ENCODE assay signal across 11 cellular contexts in genomic region chr16:80197790-80198201, GRCh38.
A peak's percentile ranks its signal among the peaks of the same experiment; 100 is the strongest.
DNase-seq lines count a peak whose midpoint lies in the region; ATAC-seq, FAIRE-seq and TF ChIP-seq lines count a peak whose summit lies in the region.
"Had no signal": no experiment of that assay in that cellular context is flagged by ENCODE, and none has a peak within 500 bp of the region (broad histone marks: within the 10 kb centered on the region; RNA-seq: fewer than 3 reads in every experiment).

No MANE protein-coding gene starts in this region.

- FAIRE-seq in H54 (lab: Jason Lieb, UNC): peak; percentile 67
- FAIRE-seq: colon had no signal

- no peaks in the 10 kb centered on the region for H3K4me1 ChIP-seq in uterus

- DNase-seq in AG08395 (ENCODE audit: low spot score) (peak; percentile 86), H54 (ENCODE audit: insufficient read length, low spot score) (peak; percentile 19), hepatic stellate cell (ENCODE audit: low spot score) (peak; percentile 38), uterus (no peak), NCI-H2196 treated with DMSO at 0.1 percent for 48 hours (lab: John Stamatoyannopoulos, UW; ENCODE audit: unreplicated experiment) (no peak), GM20000 (ENCODE audit: low spot score) (no peak)
- DNase-seq in stimulated activated CD4-positive, alpha-beta T cell treated with anti-CD3 and anti-CD28 coated beads, Interleukin-2, amount 100 ng/mL, for 24 hours: no peak
- DNase-seq: activated CD8-positive, alpha-beta memory T cell treated with anti-CD3 and anti-CD28 coated beads for 24 hours had no signal

- intact Hi-C loops in uterus (cut with DNase I; ENCODE audit: low total_unique reads): no loop called here

- peak; percentile 94 for ATAC-seq in activated T-helper 17 cell treated with anti-CD3 and anti-CD28 coated beads, Interleukin-2, amount 50 U/mL, for 72 hours (replicated peaks)

- H3K4me3 Mint-ChIP-seq in activated T-helper 17 cell treated with anti-CD3 and anti-CD28 coated beads, Interleukin-2, amount 50 U/mL, for 72 hours: peak overlapping the region; percentile 30

- H3K4me3 ChIP-seq in uterus: no peak overlapping the region
- H3K4me3 ChIP-seq: PC-9 had no signal

- TF ChIP-seq POLR2A in H54 (IDR thresholded peaks at IDR 0.05; ENCODE audit: low read depth, low read length) (no peak), uterus (IDR thresholded peaks at IDR 0.05) (no peak)

- H3K9me3 ChIP-seq in uterus: no peaks in the 10 kb centered on the region

- no peaks in the 10 kb centered on the region for H3K27me3 ChIP-seq in uterus

- TF ChIP-seq CTCF in uterus (IDR thresholded peaks at IDR 0.05): no peak
- no peak for TF ChIP-seq CTCF in GM20000 (IDR thresholded peaks at IDR 0.05; ENCODE audit: extremely low read depth, missing control alignments)

- H3K4me1 Mint-ChIP-seq in activated T-helper 17 cell treated with anti-CD3 and anti-CD28 coated beads, Interleukin-2, amount 50 U/mL, for 72 hours: peaks cover 8% of the 10 kb centered on the region

- H3K9me3 Mint-ChIP-seq in activated T-helper 17 cell treated with anti-CD3 and anti-CD28 coated beads, Interleukin-2, amount 50 U/mL, for 72 hours: no peaks in the 10 kb centered on the region

- H3K36me3 ChIP-seq in uterus: no peaks in the 10 kb centered on the region

- H3K36me3 Mint-ChIP-seq in activated T-helper 17 cell treated with anti-CD3 and anti-CD28 coated beads, Interleukin-2, amount 50 U/mL, for 72 hours (ENCODE audit: low read depth): no peaks in the 10 kb centered on the region

- peaks cover 41% of the 10 kb centered on the region for H3K27me3 Mint-ChIP-seq in activated T-helper 17 cell treated with anti-CD3 and anti-CD28 coated beads, Interleukin-2, amount 50 U/mL, for 72 hours

- peak overlapping the region; percentile 55 for H3K27ac Mint-ChIP-seq in activated T-helper 17 cell treated with anti-CD3 and anti-CD28 coated beads, Interleukin-2, amount 50 U/mL, for 72 hours

- H3K27ac ChIP-seq in uterus: no peak overlapping the region
- H3K27ac ChIP-seq: PC-9 had no signal

Comparison
In these comparisons a context has a peak if more than half of its experiments do, and no peak if none do; other contexts are left out.
1. DNase-seq: peak in AG08395 (single experiment), H54 (single experiment) and hepatic stellate cell (single experiment); none in uterus (0 of 2), NCI-H2196 treated with DMSO at 0.1 percent for 48 hours (single experiment), stimulated activated CD4-positive, alpha-beta T cell treated with anti-CD3 and anti-CD28 coated beads, Interleukin-2, amount 100 ng/mL, for 24 hours (0 of 2) and GM20000 (single experiment).